In the genomic region with DNA sequence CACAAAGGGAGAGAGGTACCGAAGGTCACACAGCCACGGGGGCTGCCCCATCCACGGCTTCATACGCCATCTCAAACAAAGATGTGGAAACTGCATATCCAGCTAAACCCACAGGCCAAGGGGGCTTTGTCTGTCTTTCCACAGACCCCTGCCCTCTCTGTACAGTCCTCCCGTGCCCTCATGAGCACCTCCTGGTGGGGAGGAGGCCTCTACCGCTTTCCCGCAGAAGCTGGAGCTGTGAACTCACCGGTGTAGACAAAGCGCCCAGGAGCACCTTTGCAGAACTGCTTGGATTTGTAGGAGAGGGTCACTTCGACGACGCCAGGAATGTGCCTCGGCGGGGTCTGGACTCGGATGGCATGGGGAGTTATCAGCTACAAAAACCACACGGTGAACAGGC, we compare ENCODE assay signal across 23 cellular contexts.
"Had no signal": no experiment of that assay in that cellular context is flagged by ENCODE, and none has a peak within 500 bp of the region (broad histone marks: within the 10 kb centered on the region; RNA-seq: fewer than 3 reads in every experiment).

No MANE protein-coding gene starts in this region.

- H3K36me3 Mint-ChIP-seq: mesothelial cell of epicardium; naive B cell; natural killer cell treated with Interleukin-12 subunit alpha and Interleukin-12 subunit beta and Interleukin-15 and Interleukin-18, amount 100 ng/mL, for 72 hours; stimulated activated effector memory CD8-positive, alpha-beta T cell treated with anti-CD3 and anti-CD28 coated beads, Interleukin-12 subunit alpha, Interleukin-12 subunit beta, amount 100 ng/mL, for 72 hours had no signal

- H3K4me1 ChIP-seq: colonic mucosa, left lung, parathyroid adenoma had no signal

- H3K9me3 ChIP-seq: colonic mucosa, esophagus muscularis mucosa, left lung, mucosa of descending colon, stomach, thyroid gland had no signal

- H3K27ac Mint-ChIP-seq: dendritic cell treated with granulocyte-macrophage colony-stimulating factor and Interleukin-4, amounts not matched to agents 40 ng/mL and 50 ng/mL, for 4 days; mesothelial cell of epicardium; natural killer cell treated with Interleukin-12 subunit alpha and Interleukin-12 subunit beta and Interleukin-15 and Interleukin-18, amount 100 ng/mL, for 72 hours; progenitor cell of endocrine pancreas; stimulated activated effector memory CD8-positive, alpha-beta T cell treated with anti-CD3 and anti-CD28 coated beads, Interleukin-12 subunit alpha, Interleukin-12 subunit beta, amount 100 ng/mL, for 72 hours had no signal

- H3K27me3 ChIP-seq: colonic mucosa, esophagus muscularis mucosa, stomach, thyroid gland had no signal

- H3K36me3 ChIP-seq: colonic mucosa, left lung, stomach, thyroid gland had no signal

- H3K27ac ChIP-seq: colonic mucosa, esophagus muscularis mucosa, left lung, parathyroid adenoma, stomach, thyroid gland had no signal

- H3K4me3 ChIP-seq: colonic mucosa, esophagus muscularis mucosa, left lung, mucosa of descending colon, stomach, thyroid gland had no signal

- H3K27me3 Mint-ChIP-seq: dendritic cell treated with granulocyte-macrophage colony-stimulating factor and Interleukin-4, amounts not matched to agents 40 ng/mL and 50 ng/mL, for 4 days; natural killer cell treated with Interleukin-12 subunit alpha and Interleukin-12 subunit beta and Interleukin-15 and Interleukin-18, amount 100 ng/mL, for 72 hours had no signal

- H3K4me1 Mint-ChIP-seq: stimulated activated effector memory CD8-positive, alpha-beta T cell treated with anti-CD3 and anti-CD28 coated beads, Interleukin-12 subunit alpha, Interleukin-12 subunit beta, amount 100 ng/mL, for 72 hours had no signal

- H3K9me3 Mint-ChIP-seq: mesothelial cell of epicardium; naive B cell; natural killer cell treated with Interleukin-12 subunit alpha and Interleukin-12 subunit beta and Interleukin-15 and Interleukin-18, amount 100 ng/mL, for 72 hours; neural crest cell; stimulated activated effector memory CD8-positive, alpha-beta T cell treated with anti-CD3 and anti-CD28 coated beads, Interleukin-12 subunit alpha, Interleukin-12 subunit beta, amount 100 ng/mL, for 72 hours had no signal

- H3K4me3 Mint-ChIP-seq: dendritic cell treated with granulocyte-macrophage colony-stimulating factor and Interleukin-4, amounts not matched to agents 40 ng/mL and 50 ng/mL, for 4 days; mesothelial cell of epicardium; natural killer cell treated with Interleukin-12 subunit alpha and Interleukin-12 subunit beta and Interleukin-15 and Interleukin-18, amount 100 ng/mL, for 72 hours; neural crest cell; stimulated activated effector memory CD8-positive, alpha-beta T cell treated with anti-CD3 and anti-CD28 coated beads, Interleukin-12 subunit alpha, Interleukin-12 subunit beta, amount 100 ng/mL, for 72 hours had no signal

- DNase-seq: colonic mucosa; effector CD8-positive, alpha-beta T cell; foreskin melanocyte; left cardiac atrium; left lung; mesenchymal stem cell; mucosa of descending colon; naive B cell; stimulated activated CD4-positive, alpha-beta T cell treated with anti-CD3 and anti-CD28 coated beads, Interleukin-2, amount 100 ng/mL, for 24 hours; stimulated activated CD4-positive, alpha-beta T cell treated with anti-CD3 and anti-CD28 coated beads, Interleukin-4, amount 100 ng/mL, for 24 hours; stimulated activated naive CD4-positive, alpha-beta T cell treated with Interleukin-2 at 50 U/mL for 16 hours; stomach; thyroid gland; trophoblast cell had no signal

- ATAC-seq: left cardiac atrium; left lung; mucosa of descending colon; natural killer cell treated with Interleukin-12 subunit alpha and Interleukin-12 subunit beta and Interleukin-15 and Interleukin-18, amount 100 ng/mL, for 72 hours; sciatic nerve; stimulated activated effector memory CD8-positive, alpha-beta T cell treated with anti-CD3 and anti-CD28 coated beads, Interleukin-12 subunit alpha, Interleukin-12 subunit beta, amount 100 ng/mL, for 72 hours had no signal

- H3K79me2 ChIP-seq: parathyroid adenoma had no signal

- H2AFZ ChIP-seq: parathyroid adenoma had no signal
